ENCODE assay signal across 23 cellular contexts in genomic region chr6:45966797-45967196, GRCh38. TPM values are rescaled to one million over a fixed set of nuclear protein-coding genes. Genes with fewer than 3 reads are reported as not detected.
A peak's percentile ranks its signal among the peaks of the same experiment; 100 is the strongest.
DNase-seq lines count a peak whose midpoint lies in the region; ATAC-seq, FAIRE-seq and TF ChIP-seq lines count a peak whose summit lies in the region.
"Had no signal": no experiment of that assay in that cellular context is flagged by ENCODE, and none has a peak within 500 bp of the region (broad histone marks: within the 10 kb centered on the region; RNA-seq: fewer than 3 reads in every experiment).

No MANE protein-coding gene starts in this region.

- H3K9ac ChIP-seq in DND-41 (ENCODE audit: low read depth, low read length) (no peak overlapping the region), endodermal cell (ENCODE audit: extremely low read depth, low read length, poor library complexity, severe bottlenecking) (no peak overlapping the region)
- H3K9ac ChIP-seq: neural progenitor cell had no signal

- H3K79me2 ChIP-seq in DND-41 (ENCODE audit: insufficient read depth, low read length): no peaks in the 10 kb centered on the region

- DNase-seq in DND-41 (no peak), endodermal cell (no peak), small intestine (peak; percentile 28), NCI-H748 (lab: John Stamatoyannopoulos, UW; ENCODE audit: unreplicated experiment) (no peak), DMS153 (lab: John Stamatoyannopoulos, UW) (no peak)
- DNase-seq: activated CD4-positive, alpha-beta T cell treated with anti-CD3 and anti-CD28 coated beads for 4 hours; activated CD8-positive, alpha-beta memory T cell treated with anti-CD3 and anti-CD28 coated beads, Interleukin-2, amount 10 ng/mL, durations not matched to agents 7 days and 5 days; CD4-positive, CD25-positive, alpha-beta regulatory T cell; DMS53; NCI-H1436 treated with DMSO at 0.1 percent for 48 hours; NCI-H524 treated with DMSO at 0.1 percent for 48 hours; Right ventricle myocardium superior; stimulated activated CD4-positive, alpha-beta T cell treated with anti-CD3 and anti-CD28 coated beads, Interleukin-12 subunit alpha, Interleukin-12 subunit beta, amount 100 ng/mL, for 4 hours; stimulated activated CD8-positive, alpha-beta memory T cell treated with anti-CD3 and anti-CD28 coated beads, Interleukin-4, amount 100 ng/mL, for 48 hours; T-helper 1 cell had no signal

- H3K4me3 ChIP-seq in DND-41 (ENCODE audit: low read depth in 1 of 2, low read length in 2 of 2): no peak overlapping the region
- H3K4me3 ChIP-seq in endodermal cell (ENCODE audit: low read length): peak overlapping the region; percentile 12
- no peak overlapping the region for H3K4me3 ChIP-seq in small intestine (ENCODE audit: low read depth in 1 of 2, low read length in 2 of 2)
- H3K4me3 ChIP-seq: neural progenitor cell, suprapubic skin had no signal

- H3K27ac ChIP-seq in DND-41 (ENCODE audit: low read length): no peak overlapping the region
- H3K27ac ChIP-seq in endodermal cell (ENCODE audit: low read depth, low read length): no peak overlapping the region
- no peak overlapping the region for H3K27ac ChIP-seq in small intestine (ENCODE audit: low read depth in 1 of 2, low read length in 1 of 2)
- H3K27ac ChIP-seq: neural progenitor cell, suprapubic skin had no signal

- no peaks in the 10 kb centered on the region for H3K9me3 Mint-ChIP-seq in endodermal cell
- H3K9me3 Mint-ChIP-seq: brain had no signal

- H4K20me1 ChIP-seq in DND-41 (ENCODE audit: insufficient read depth, low read length): no peaks in the 10 kb centered on the region

- 82 to 98% methylated on average over 3 of the region's 3 CpGs for WGBS in endodermal cell (ENCODE audit: insufficient coverage in 1 of 2, insufficient read length in 1 of 2), 2 experiments
- WGBS in small intestine, 3 donors: 69 to 88% (median 74%) methylated on average over 3 of the region's 3 CpGs

- H3K4me2 ChIP-seq in DND-41 (ENCODE audit: insufficient read depth, low read length): no peak overlapping the region
- H3K4me2 ChIP-seq: neural progenitor cell had no signal

- H3K9me3 ChIP-seq in DND-41 (ENCODE audit: insufficient read depth, low read length, severe bottlenecking): no peaks in the 10 kb centered on the region
- H3K9me3 ChIP-seq in endodermal cell (ENCODE audit: control insufficient read depth, low read length): peaks cover 8% of the 10 kb centered on the region
- H3K9me3 ChIP-seq in small intestine (ENCODE audit: control insufficient read depth, low read depth): no peaks in the 10 kb centered on the region
- H3K9me3 ChIP-seq: suprapubic skin had no signal

- H2AFZ ChIP-seq in DND-41 (ENCODE audit: low read depth, low read length): no peak overlapping the region
- H2AFZ ChIP-seq: neural progenitor cell had no signal

- H3K27ac Mint-ChIP-seq in endodermal cell: peak overlapping the region; percentile 42
- H3K27ac Mint-ChIP-seq: activated CD8-positive, alpha-beta memory T cell treated with anti-CD3 and anti-CD28 coated beads, Interleukin-2, amount 10 ng/mL, durations not matched to agents 7 days and 5 days; activated T-helper 2 cell treated with anti-CD3 and anti-CD28 coated beads, Interferon-gamma antibody, Interleukin-2, Interleukin-4, amounts not matched to agents 10 μg/mL and 5 μg/mL and 100 μg/mL, durations not matched to agents 14 hours and 24 hours and 36 hours; brain; neural progenitor cell had no signal

- FAIRE-seq in small intestine (lab: Jason Lieb, UNC): no peak
- FAIRE-seq: H1 had no signal

- peak; percentile 33; the same call in 2 of the 3 replicates for ATAC-seq in DND-41 (ENCODE audit: insufficient read depth, low read depth)
- peak; percentile 43 for ATAC-seq in HG03432 (IDR thresholded peaks at IDR 0.05; ENCODE audit: unreplicated experiment)
- no peak for ATAC-seq in GM21381 (IDR thresholded peaks at IDR 0.05; ENCODE audit: unreplicated experiment)
- ATAC-seq: activated CD8-positive, alpha-beta memory T cell treated with anti-CD3 and anti-CD28 coated beads, Interleukin-2, amount 10 ng/mL, durations not matched to agents 7 days and 5 days had no signal

- H3K4me1 Mint-ChIP-seq in endodermal cell: peaks cover 24% of the 10 kb centered on the region
- H3K4me1 Mint-ChIP-seq: brain; CD4-positive, CD25-positive, alpha-beta regulatory T cell; neural progenitor cell had no signal

- no peaks in the 10 kb centered on the region for H3K36me3 ChIP-seq in DND-41 (ENCODE audit: insufficient read depth, low read length)
- no peaks in the 10 kb centered on the region for H3K36me3 ChIP-seq in endodermal cell (ENCODE audit: control insufficient read depth, insufficient read depth, low read length)
- no peaks in the 10 kb centered on the region for H3K36me3 ChIP-seq in small intestine (ENCODE audit: control insufficient read depth in 2 of 2, insufficient read depth in 2 of 2, low read length in 2 of 2)
- H3K36me3 ChIP-seq: neural progenitor cell, suprapubic skin had no signal

- TF ChIP-seq CTCF in DND-41 (IDR thresholded peaks at IDR 0.05; ENCODE audit: borderline replicate concordance, extremely low read depth, low read length, poor library complexity, severe bottlenecking) (no peak), endodermal cell (conservative IDR thresholded peaks at IDR 0.05) (no peak)

- H3K27me3 ChIP-seq in DND-41 (ENCODE audit: insufficient read depth, low read length, poor library complexity): peaks cover 3% of the 10 kb centered on the region
- H3K27me3 ChIP-seq in endodermal cell (ENCODE audit: control insufficient read depth, insufficient read depth, low read length, poor library complexity, severe bottlenecking): no peaks in the 10 kb centered on the region
- no peaks in the 10 kb centered on the region for H3K27me3 ChIP-seq in small intestine (ENCODE audit: control insufficient read depth in 2 of 2, insufficient read depth in 2 of 2, low read length in 2 of 2)
- H3K27me3 ChIP-seq: neural progenitor cell, suprapubic skin had no signal

- no peaks in the 10 kb centered on the region for H3K36me3 Mint-ChIP-seq in endodermal cell (ENCODE audit: low read depth)
- H3K36me3 Mint-ChIP-seq: activated CD8-positive, alpha-beta memory T cell treated with anti-CD3 and anti-CD28 coated beads, Interleukin-2, amount 10 ng/mL, durations not matched to agents 7 days and 5 days; brain; CD4-positive, CD25-positive, alpha-beta regulatory T cell; neural progenitor cell had no signal

- no peak overlapping the region for H3K4me3 Mint-ChIP-seq in endodermal cell
- H3K4me3 Mint-ChIP-seq: activated CD8-positive, alpha-beta memory T cell treated with anti-CD3 and anti-CD28 coated beads, Interleukin-2, amount 10 ng/mL, durations not matched to agents 7 days and 5 days; brain; CD4-positive, CD25-positive, alpha-beta regulatory T cell; neural progenitor cell had no signal

- no peaks in the 10 kb centered on the region for H3K27me3 Mint-ChIP-seq in endodermal cell (ENCODE audit: insufficient read depth)
- H3K27me3 Mint-ChIP-seq: activated CD8-positive, alpha-beta memory T cell treated with anti-CD3 and anti-CD28 coated beads, Interleukin-2, amount 10 ng/mL, durations not matched to agents 7 days and 5 days had no signal

- H3K4me1 ChIP-seq in DND-41 (ENCODE audit: insufficient read depth, low read length) (no peaks in the 10 kb centered on the region), endodermal cell (ENCODE audit: control insufficient read depth, insufficient read depth, low read length) (peaks cover 11% of the 10 kb centered on the region), small intestine (ENCODE audit: control insufficient read depth in 2 of 2, insufficient read depth in 1 of 2, low read depth in 1 of 2, low read length in 1 of 2) (peaks cover 5 to 6% of the 10 kb centered on the region in 2 donors)
- H3K4me1 ChIP-seq: suprapubic skin had no signal

RNA-seq across cellular contexts. Expression of gene CLIC5, which starts 48.9 kb away (rescaled TPM):
- under 1 TPM in 1 of 2 donors, not detected in 1; 0.11 TPM for total RNA-seq in endodermal cell
- 0.14 TPM for polyA plus RNA-seq in endodermal cell (2013, experiment 1 of 2)
- 0.21 TPM for polyA plus RNA-seq in endodermal cell (2013, experiment 2 of 2)
- polyA plus RNA-seq in small intestine: 10 to 100 TPM in 2 of 3 donors, 1 to 10 TPM in 1; 9.3 to 24.0 (median 19.5) TPM
- total RNA-seq: fibroblast of lung had no signal
